ENCODE assay signal across 1 cellular context in the genomic region with DNA sequence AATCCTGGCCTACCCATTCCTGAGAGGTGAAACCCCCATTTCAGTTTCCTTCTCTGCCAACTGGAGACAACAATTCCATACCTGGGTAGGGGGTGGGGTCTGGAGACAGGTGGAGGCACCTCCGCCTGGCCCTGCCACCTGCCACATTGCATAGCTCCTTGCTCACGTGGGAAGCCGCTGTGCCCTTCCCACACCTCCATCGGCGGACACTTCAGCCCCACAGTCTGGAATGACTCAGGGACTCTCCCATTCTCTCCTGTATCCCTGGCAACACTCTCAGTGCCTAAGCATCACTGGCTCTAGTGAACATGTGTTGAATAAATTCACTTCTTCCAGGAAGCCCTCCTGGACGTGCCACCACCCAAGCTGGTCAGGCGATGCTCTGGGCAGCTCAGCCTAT.
TF ChIP-seq lines count a peak whose summit lies in the region.

No MANE protein-coding gene starts in this region.

TF ChIP-seq in K562, 482 proteins besides CTCF, POLR2A, EP300 and RAD21 (continued from another document):
- TF ChIP-seq, protein P1, sequence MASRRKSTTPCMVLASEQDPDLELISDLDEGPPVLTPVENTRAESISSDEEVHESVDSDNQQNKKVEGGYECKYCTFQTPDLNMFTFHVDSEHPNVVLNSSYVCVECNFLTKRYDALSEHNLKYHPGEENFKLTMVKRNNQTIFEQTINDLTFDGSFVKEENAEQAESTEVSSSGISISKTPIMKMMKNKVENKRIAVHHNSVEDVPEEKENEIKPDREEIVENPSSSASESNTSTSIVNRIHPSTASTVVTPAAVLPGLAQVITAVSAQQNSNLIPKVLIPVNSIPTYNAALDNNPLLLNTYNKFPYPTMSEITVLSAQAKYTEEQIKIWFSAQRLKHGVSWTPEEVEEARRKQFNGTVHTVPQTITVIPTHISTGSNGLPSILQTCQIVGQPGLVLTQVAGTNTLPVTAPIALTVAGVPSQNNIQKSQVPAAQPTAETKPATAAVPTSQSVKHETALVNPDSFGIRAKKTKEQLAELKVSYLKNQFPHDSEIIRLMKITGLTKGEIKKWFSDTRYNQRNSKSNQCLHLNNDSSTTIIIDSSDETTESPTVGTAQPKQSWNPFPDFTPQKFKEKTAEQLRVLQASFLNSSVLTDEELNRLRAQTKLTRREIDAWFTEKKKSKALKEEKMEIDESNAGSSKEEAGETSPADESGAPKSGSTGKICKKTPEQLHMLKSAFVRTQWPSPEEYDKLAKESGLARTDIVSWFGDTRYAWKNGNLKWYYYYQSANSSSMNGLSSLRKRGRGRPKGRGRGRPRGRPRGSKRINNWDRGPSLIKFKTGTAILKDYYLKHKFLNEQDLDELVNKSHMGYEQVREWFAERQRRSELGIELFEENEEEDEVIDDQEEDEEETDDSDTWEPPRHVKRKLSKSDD (conservative IDR thresholded peaks at IDR 0.05; ENCODE audit: low read length): no peak
- TF ChIP-seq SMAD3 (CRISPR knock-in tag; conservative IDR thresholded peaks at IDR 0.05): no peak
- TF ChIP-seq, protein P2, sequence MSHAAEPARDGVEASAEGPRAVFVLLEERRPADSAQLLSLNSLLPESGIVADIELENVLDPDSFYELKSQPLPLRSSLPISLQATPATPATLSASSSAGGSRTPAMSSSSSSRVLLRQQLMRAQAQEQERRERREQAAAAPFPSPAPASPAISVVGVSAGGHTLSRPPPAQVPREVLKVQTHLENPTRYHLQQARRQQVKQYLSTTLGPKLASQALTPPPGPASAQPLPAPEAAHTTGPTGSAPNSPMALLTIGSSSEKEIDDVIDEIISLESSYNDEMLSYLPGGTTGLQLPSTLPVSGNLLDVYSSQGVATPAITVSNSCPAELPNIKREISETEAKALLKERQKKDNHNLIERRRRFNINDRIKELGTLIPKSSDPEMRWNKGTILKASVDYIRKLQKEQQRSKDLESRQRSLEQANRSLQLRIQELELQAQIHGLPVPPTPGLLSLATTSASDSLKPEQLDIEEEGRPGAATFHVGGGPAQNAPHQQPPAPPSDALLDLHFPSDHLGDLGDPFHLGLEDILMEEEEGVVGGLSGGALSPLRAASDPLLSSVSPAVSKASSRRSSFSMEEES (CRISPR knock-in tag; IDR thresholded peaks at IDR 0.05): no peak
- TF ChIP-seq SMARCA4 (IDR thresholded peaks at IDR 0.05): no peak
- TF ChIP-seq ZNF75A (CRISPR knock-in tag; IDR thresholded peaks at IDR 0.05): no peak
- no peak for TF ChIP-seq CXXC5 (CRISPR knock-in tag; IDR thresholded peaks at IDR 0.05)
TF ChIP-seq in K562: peak in this region for 2.
